ENCODE assay signal across 13 cellular contexts in the genomic region with DNA sequence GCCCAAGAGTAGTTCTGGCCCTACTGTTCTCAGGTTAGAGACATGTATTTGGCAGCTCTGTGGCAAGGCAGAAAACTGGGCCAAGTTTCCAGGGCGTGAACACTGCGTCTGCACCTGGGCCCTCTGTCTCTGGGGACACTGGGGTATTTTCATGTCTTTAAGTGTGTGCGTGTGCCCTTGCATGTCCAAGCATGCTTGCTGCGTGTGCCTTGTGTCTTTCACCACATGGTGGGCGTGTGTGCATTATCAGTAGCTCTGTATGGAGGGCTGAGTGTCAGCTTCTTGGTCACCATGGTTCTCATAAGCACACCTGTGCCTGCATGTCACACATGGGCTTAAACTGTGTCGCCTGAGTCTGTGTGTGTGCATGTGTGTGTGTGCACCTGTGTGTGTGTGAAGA.
DNase-seq lines count a peak whose midpoint lies in the region; ATAC-seq lines count a peak whose summit lies in the region.
"Had no signal": no experiment of that assay in that cellular context is flagged by ENCODE, and none has a peak within 500 bp of the region (broad histone marks: within the 10 kb centered on the region; RNA-seq: fewer than 3 reads in every experiment).

No MANE protein-coding gene starts in this region.

- peak overlapping the region; percentile 90 for H3K27ac Mint-ChIP-seq in memory B cell

- H3K4me3 Mint-ChIP-seq in memory B cell, result peak overlapping the region; percentile 5
- H3K4me3 Mint-ChIP-seq: natural killer cell treated with Interleukin-12 subunit alpha and Interleukin-12 subunit beta and Interleukin-15 and Interleukin-18, amount 100 ng/mL, for 72 hours had no signal

- H3K27me3 Mint-ChIP-seq in memory B cell, result no peaks in the 10 kb centered on the region
- H3K27me3 Mint-ChIP-seq: natural killer cell treated with Interleukin-12 subunit alpha and Interleukin-12 subunit beta and Interleukin-15 and Interleukin-18, amount 100 ng/mL, for 72 hours had no signal

- H3K36me3 Mint-ChIP-seq in memory B cell, result peaks cover 17% of the 10 kb centered on the region

- ATAC-seq in GM18861 (IDR thresholded peaks at IDR 0.05; ENCODE audit: unreplicated experiment) (peak; percentile 91), GM21619 (IDR thresholded peaks at IDR 0.05; ENCODE audit: unreplicated experiment) (peak; percentile 83), HG03196 (IDR thresholded peaks at IDR 0.05; ENCODE audit: unreplicated experiment) (peak; percentile 67), memory B cell (ENCODE audit: low read depth) (peak; percentile 93)

- H3K9me3 Mint-ChIP-seq in memory B cell, result no peaks in the 10 kb centered on the region
- H3K9me3 Mint-ChIP-seq: natural killer cell treated with Interleukin-12 subunit alpha and Interleukin-12 subunit beta and Interleukin-15 and Interleukin-18, amount 100 ng/mL, for 72 hours had no signal

- H3K4me1 Mint-ChIP-seq in memory B cell, result peaks cover 39% of the 10 kb centered on the region

- intact Hi-C loops in cardiac septum (cut with DNase I), result no loop called here

- DNase-seq in memory B cell (ENCODE audit: low spot score in 2 of 2) (peak; percentile 49 to 56), iPS-NIHi7 (ENCODE audit: extremely low spot score) (no peak), DMS53 (lab: John Stamatoyannopoulos, UW) (no peak), NCI-H2227 (lab: John Stamatoyannopoulos, UW; ENCODE audit: unreplicated experiment) (no peak), cardiac septum (ENCODE audit: low spot score) (no peak)
- DNase-seq: activated gamma-delta T cell; DND-41; NCI-H748 treated with DMSO at 0.1 percent for 48 hours; stimulated activated CD4-positive, alpha-beta T cell treated with anti-CD3 and anti-CD28 coated beads, Interleukin-2, amount 100 ng/mL, for 24 hours had no signal

Comparison
In these comparisons a context has a peak if more than half of its experiments do, and no peak if none do; other contexts are left out.
1. DNase-seq: peak in memory B cell (2 of 2); none in iPS-NIHi7 (single experiment), DMS53 (single experiment), NCI-H2227 (single experiment) and cardiac septum (single experiment).
2. Peak in every context shown above with its lines, with median percentiles within 50 percentile points of each other: ATAC-seq.